In the genomic region with DNA sequence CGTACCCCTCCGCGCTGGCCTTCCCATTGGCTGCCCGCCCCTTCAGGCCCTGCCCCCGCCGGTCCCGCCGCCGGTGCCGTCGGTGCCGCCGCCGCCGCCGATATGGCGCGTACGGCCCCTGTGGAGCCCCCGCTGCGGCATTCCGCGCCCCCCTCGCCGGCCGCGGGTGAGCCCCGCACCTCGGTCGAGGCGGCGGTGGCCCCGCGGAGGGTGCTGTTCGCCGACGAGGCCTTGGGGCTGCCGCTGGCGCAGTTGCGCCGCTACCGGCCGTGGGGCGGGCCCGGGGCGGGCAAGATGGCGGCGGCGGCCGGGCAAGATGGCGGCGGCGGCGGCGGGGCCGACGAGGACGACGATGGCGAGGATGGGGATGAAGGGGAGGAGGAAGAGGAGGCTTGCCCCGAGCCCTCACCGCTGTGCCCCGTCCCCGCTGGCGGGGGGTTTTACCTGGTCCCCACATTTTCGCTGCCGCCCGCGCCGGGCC, we compare ENCODE assay signal across 8 cellular contexts. TPM values are rescaled to one million over a fixed set of nuclear protein-coding genes. Genes with fewer than 3 reads are reported as not detected.
A peak's percentile ranks its signal among the peaks of the same experiment; 100 is the strongest.
DNase-seq lines count a peak whose midpoint lies in the region; ATAC-seq and TF ChIP-seq lines count a peak whose summit lies in the region.

A gene with protein sequence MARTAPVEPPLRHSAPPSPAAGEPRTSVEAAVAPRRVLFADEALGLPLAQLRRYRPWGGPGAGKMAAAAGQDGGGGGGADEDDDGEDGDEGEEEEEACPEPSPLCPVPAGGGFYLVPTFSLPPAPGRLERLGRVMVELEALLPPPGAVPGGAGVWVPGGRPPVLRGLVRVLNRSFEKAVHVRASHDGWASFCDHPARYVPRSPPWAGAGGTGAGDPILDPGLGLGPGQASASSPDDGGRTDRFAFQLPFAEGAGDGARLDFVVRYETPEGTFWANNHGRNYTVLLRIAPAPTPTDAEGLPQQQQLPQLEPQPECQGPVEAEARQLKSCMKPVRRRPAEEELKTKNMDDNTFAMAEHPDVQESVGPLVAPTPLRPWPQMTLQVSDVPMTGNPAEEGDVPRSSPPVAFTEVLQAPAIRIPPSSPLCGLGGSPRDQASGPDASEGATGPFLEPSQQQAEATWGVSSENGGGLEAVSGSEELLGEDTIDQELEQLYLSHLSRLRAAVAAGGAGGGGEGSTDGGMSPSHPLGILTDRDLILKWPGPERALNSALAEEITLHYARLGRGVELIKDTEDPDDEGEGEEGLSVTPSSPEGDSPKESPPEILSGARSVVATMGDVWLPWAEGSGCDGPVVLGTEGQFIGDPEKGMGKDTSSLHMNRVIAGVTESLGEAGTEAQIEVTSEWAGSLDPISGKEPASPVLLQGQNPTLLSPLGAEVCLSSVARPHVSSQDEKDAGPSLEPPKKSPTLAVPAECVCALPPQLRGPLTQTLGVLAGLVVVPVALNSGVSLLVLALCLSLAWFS (plus strand): TSS at position 26 of the 481 bp plus-strand sequence. CDS start 77 bp downstream, at position 103.

- TF ChIP-seq CTCF in activated CD8-positive, alpha-beta T cell treated with anti-CD3 and anti-CD28 coated beads for 36 hours (IDR thresholded peaks at IDR 0.05), result no peak

- no peak for DNase-seq in activated T-cell treated with anti-CD3 and anti-CD28 coated beads, Interleukin-2, amount 50 U/mL, for 24 hours
- DNase-seq in activated T-cell treated with anti-CD3 and anti-CD28 coated beads, Interleukin-2, amount 50 U/mL, for 1 hour, result no peak
- DNase-seq in activated CD8-positive, alpha-beta T cell treated with anti-CD3 and anti-CD28 coated beads for 36 hours, result peak; percentile 31
- no peak for DNase-seq in left cardiac atrium
- DNase-seq in skeletal muscle cell (ENCODE audit: low read depth), result no peak
- no peak for DNase-seq in iPS-NIHi11 (ENCODE audit: low spot score)
- no peak for DNase-seq in epidermal melanocyte (ENCODE audit: insufficient read length, low spot score)

- H3K27ac Mint-ChIP-seq in activated T-cell treated with anti-CD3 and anti-CD28 coated beads, Interleukin-2, amount 50 U/mL, for 24 hours, result peak within 1 kb of the TSS; percentile 100
- peak within 1 kb of the TSS; percentile 99 for H3K27ac Mint-ChIP-seq in activated CD8-positive, alpha-beta T cell treated with anti-CD3 and anti-CD28 coated beads for 36 hours

- CTCF ChIA-PET in activated CD8-positive, alpha-beta T cell treated with anti-CD3 and anti-CD28 coated beads for 36 hours (lab: Charles Lee), result no interaction called here

- H3K4me1 Mint-ChIP-seq in activated T-cell treated with anti-CD3 and anti-CD28 coated beads, Interleukin-2, amount 50 U/mL, for 24 hours (ENCODE audit: low read depth), result peaks cover 54% of the 10 kb centered on the region
- peaks cover 55% of the 10 kb centered on the region for H3K4me1 Mint-ChIP-seq in activated CD8-positive, alpha-beta T cell treated with anti-CD3 and anti-CD28 coated beads for 36 hours (ENCODE audit: low read depth)

- H3K4me3 Mint-ChIP-seq in activated T-cell treated with anti-CD3 and anti-CD28 coated beads, Interleukin-2, amount 50 U/mL, for 24 hours, result peak within 1 kb of the TSS; percentile 87
- H3K4me3 Mint-ChIP-seq in activated CD8-positive, alpha-beta T cell treated with anti-CD3 and anti-CD28 coated beads for 36 hours, result peak within 1 kb of the TSS; percentile 82

- peaks cover 10% of the 10 kb centered on the region for H3K27me3 Mint-ChIP-seq in activated T-cell treated with anti-CD3 and anti-CD28 coated beads, Interleukin-2, amount 50 U/mL, for 24 hours
- H3K27me3 Mint-ChIP-seq in activated CD8-positive, alpha-beta T cell treated with anti-CD3 and anti-CD28 coated beads for 36 hours, result no peaks in the 10 kb centered on the region

- POLR2A ChIA-PET in activated CD8-positive, alpha-beta T cell treated with anti-CD3 and anti-CD28 coated beads for 36 hours (lab: Charles Lee), result interaction anchor here (0.6 to 1.7 kb wide), 2 partner anchors 11 to 13 kb away, joined by 3 to 7 read pairs; no protein-coding TSS in a partner anchor

- intact Hi-C loops in activated CD8-positive, alpha-beta T cell treated with anti-CD3 and anti-CD28 coated beads for 36 hours (cut with micrococcal nuclease), result loop anchor here (5.0 kb wide), 1 partner anchor 78 kb away; no protein-coding TSS in a partner anchor
- intact Hi-C loops in left cardiac atrium (cut with DNase I), result loop anchor here in 1 of 2 donors (10.0 kb wide), 1 partner anchor 115 kb away; no protein-coding TSS in a partner anchor

- peak within 1 kb of the TSS; percentile 62 for H3K4me3 ChIP-seq in skeletal muscle cell (ENCODE audit: low read depth, low read length)

- peaks cover 24% of the 10 kb centered on the region for H3K36me3 Mint-ChIP-seq in activated T-cell treated with anti-CD3 and anti-CD28 coated beads, Interleukin-2, amount 50 U/mL, for 24 hours (ENCODE audit: low read depth)
- peaks cover 15% of the 10 kb centered on the region for H3K36me3 Mint-ChIP-seq in activated CD8-positive, alpha-beta T cell treated with anti-CD3 and anti-CD28 coated beads for 36 hours (ENCODE audit: low read depth)

- peak; percentile 11 for ATAC-seq in HG03064 (IDR thresholded peaks at IDR 0.05; ENCODE audit: low read depth, unreplicated experiment)
- peak; percentile 5 for ATAC-seq in activated CD8-positive, alpha-beta T cell treated with anti-CD3 and anti-CD28 coated beads for 36 hours
- peak; percentile 15 to 38 for ATAC-seq in left cardiac atrium

- H3K9me3 Mint-ChIP-seq in activated T-cell treated with anti-CD3 and anti-CD28 coated beads, Interleukin-2, amount 50 U/mL, for 24 hours, result no peaks in the 10 kb centered on the region
- H3K9me3 Mint-ChIP-seq in activated CD8-positive, alpha-beta T cell treated with anti-CD3 and anti-CD28 coated beads for 36 hours, result no peaks in the 10 kb centered on the region

RNA-seq across cellular contexts. Expression of the gene that starts here (rescaled TPM):
- total RNA-seq in activated CD8-positive, alpha-beta T cell treated with anti-CD3 and anti-CD28 coated beads for 36 hours, result 1 to 10 TPM; 4.8 to 5.4 TPM
- total RNA-seq in left cardiac atrium, result 10 to 100 TPM; 17.5 to 22.5 TPM
